In the genomic region with DNA sequence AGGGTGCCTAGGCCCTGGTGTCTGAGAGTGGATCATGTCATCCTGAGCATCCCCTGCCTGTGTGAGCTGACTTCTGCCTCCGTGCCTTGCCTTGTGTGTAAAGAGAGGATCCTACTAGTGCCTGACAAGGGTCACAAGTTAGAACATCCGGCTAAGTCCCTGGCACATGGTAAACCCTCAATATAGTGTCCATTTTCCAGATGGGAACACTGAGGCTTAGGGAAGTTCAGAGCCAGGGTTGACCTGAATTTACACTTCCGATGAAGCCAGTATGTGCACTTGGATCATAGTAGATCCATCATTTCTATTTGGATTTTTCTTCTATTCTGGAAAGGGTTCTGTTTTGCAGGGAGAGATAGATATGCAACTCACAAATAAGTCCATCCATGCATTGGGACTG, we compare ENCODE assay signal across 9 cellular contexts. TPM values are rescaled to one million over a fixed set of nuclear protein-coding genes. Genes with fewer than 3 reads are reported as not detected.
"Had no signal": no experiment of that assay in that cellular context is flagged by ENCODE, and none has a peak within 500 bp of the region (broad histone marks: within the 10 kb centered on the region; RNA-seq: fewer than 3 reads in every experiment).

No MANE protein-coding gene starts in this region.

- FAIRE-seq: H54, HTR-8/SVneo had no signal

- H2AFZ ChIP-seq: GM23248 had no signal

- H3K4me3 ChIP-seq: GM23248 had no signal

- DNase-seq: GM23248, GOT3, H9, HCEC 1CT, KG1 had no signal

- H3K27ac ChIP-seq: GM23248 had no signal

- H3K27ac Mint-ChIP-seq: IgD-negative memory B cell had no signal

- H3K4me3 Mint-ChIP-seq: H9, IgD-negative memory B cell had no signal

- H3K9me3 Mint-ChIP-seq: H9 had no signal

- H3K9ac ChIP-seq: GM23248 had no signal

RNA-seq across cellular contexts. Expression of gene PSAPL1, which starts 12.5 kb away (rescaled TPM):
- total RNA-seq: GM23248, HT-29 had no signal
- polyA plus RNA-seq: GM23248, IgD-negative memory B cell had no signal
